ENCODE assay signal across 10 cellular contexts in the genomic region with DNA sequence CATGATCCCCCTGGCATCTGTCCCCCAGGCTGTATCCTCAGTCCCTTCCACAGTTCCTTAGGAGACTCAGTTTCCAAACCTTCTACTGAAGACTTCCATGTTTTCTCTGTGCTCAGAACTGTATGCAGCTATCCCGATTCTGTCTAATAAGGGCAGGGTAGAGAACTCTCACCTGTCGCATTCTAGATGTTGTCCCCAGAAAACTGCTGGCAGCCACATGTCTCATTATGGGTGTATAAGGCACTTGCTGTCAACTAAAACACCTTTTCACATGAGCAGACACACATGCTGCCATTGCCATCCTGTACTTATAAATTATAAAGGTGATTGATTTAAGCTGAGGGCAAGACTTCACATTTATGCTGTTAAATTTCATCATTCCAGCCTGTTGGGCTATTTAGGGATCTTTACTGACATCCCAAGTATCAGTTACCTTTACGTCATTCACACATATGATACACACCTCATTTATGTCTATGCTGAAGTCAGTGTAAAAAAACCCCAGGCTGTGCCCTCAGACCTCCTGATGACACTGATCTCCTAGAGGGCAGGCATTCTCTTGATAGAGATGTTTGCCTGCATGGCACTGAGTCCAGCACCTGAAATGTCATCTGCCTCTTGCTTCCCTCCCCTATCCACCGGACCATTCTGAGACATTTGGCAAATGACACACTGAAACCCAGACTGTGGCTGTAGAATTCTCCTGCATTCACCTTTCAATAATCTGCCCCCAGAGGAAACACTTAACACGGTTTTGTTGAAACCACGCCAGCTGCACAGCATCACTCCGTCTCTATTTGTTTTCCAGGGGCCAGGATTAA. TPM values are rescaled to one million over a fixed set of nuclear protein-coding genes. Genes with fewer than 3 reads are reported as not detected.
A peak's percentile ranks its signal among the peaks of the same experiment; 100 is the strongest.
DNase-seq lines count a peak whose midpoint lies in the region; ATAC-seq, FAIRE-seq and TF ChIP-seq lines count a peak whose summit lies in the region.
"Had no signal": no experiment of that assay in that cellular context is flagged by ENCODE, and none has a peak within 500 bp of the region (broad histone marks: within the 10 kb centered on the region; RNA-seq: fewer than 3 reads in every experiment).

No MANE protein-coding gene starts in this region.

- peak overlapping the region; percentile 75 to 95 for H3K27ac ChIP-seq in A549
- H3K27ac ChIP-seq in PC-9 = peak overlapping the region; percentile 95
- H3K27ac ChIP-seq in gastroesophageal sphincter = peak overlapping the region; percentile 44 to 87 (median 82)

- no peaks in the 10 kb centered on the region for H3K9me2 ChIP-seq in PC-9 (ENCODE audit: insufficient read depth)

- H3K4me2 ChIP-seq in A549 (peak overlapping the region; percentile 64), PC-9 (peak overlapping the region; percentile 84)

- H3K27me3 ChIP-seq in PC-9 (ENCODE audit: insufficient read depth, low read depth) (no peaks in the 10 kb centered on the region), gastroesophageal sphincter (no peaks in the 10 kb centered on the region)

- CTCF ChIA-PET in A549 (lab: Yijun Ruan, JAX) = interaction anchor here (1.3 to 1.8 kb wide), 2 partner anchors 9 to 160 kb away, joined by 3 to 7 read pairs; no protein-coding TSS in a partner anchor
- CTCF ChIA-PET in PC-9 (lab: Charles Lee) = interaction anchor here (0.6 kb wide), 1 partner anchor 611 kb away, joined by 15 read pairs; no protein-coding TSS in a partner anchor

- DNase-seq in A549 (ENCODE audit: low read depth in 1 of 2, low spot score in 1 of 2) = no peak
- no peak for DNase-seq in PC-9
- no peak for DNase-seq in activated CD4-positive, CD25-positive, alpha-beta regulatory T cell (lab: John Stamatoyannopoulos, UW)
- DNase-seq in NCI-H774 (lab: John Stamatoyannopoulos, UW) = no peak
- DNase-seq: H7 had no signal

- intact Hi-C loops in PC-9 (cut with micrococcal nuclease; ENCODE audit: unreplicated experiment) = loop anchor here (2.0 to 10.0 kb wide), 3 partner anchors 35 to 607 kb away; a partner anchor contains a TSS

- no peak for FAIRE-seq in A549 (lab: Jason Lieb, UNC)
- FAIRE-seq: TTC549 had no signal

- no peak overlapping the region for H2AFZ ChIP-seq in PC-9

- TSS peak; percentile 51 for BruUV-seq in PC-9 (replicated peaks; lab: Mats Ljungman, UMichigan)

- TF ChIP-seq EP300 in A549 (IDR thresholded peaks at IDR 0.05) (no peak), gastroesophageal sphincter (IDR thresholded peaks at IDR 0.05) (no peak)

- H3F3A ChIP-seq in PC-9 (ENCODE audit: insufficient read depth, low read depth) = peaks cover 48% of the 10 kb centered on the region

- H3K4me3 ChIP-seq in A549 (no peak overlapping the region), PC-9 (no peak overlapping the region), gastroesophageal sphincter (no peak overlapping the region)

- ATAC-seq in A549 = peak in 1 of 2 experiments; percentile 13; a peak in 2 of 6 replicates
- ATAC-seq in GM18870 (IDR thresholded peaks at IDR 0.05; ENCODE audit: unreplicated experiment) = peak; percentile 38
- ATAC-seq in gastroesophageal sphincter = no peak
- ATAC-seq in GM19467 (IDR thresholded peaks at IDR 0.05; ENCODE audit: unreplicated experiment) = no peak
- ATAC-seq in HG02852 (IDR thresholded peaks at IDR 0.05; ENCODE audit: unreplicated experiment) = no peak

- H3K9me3 ChIP-seq in A549 = no peaks in the 10 kb centered on the region
- H3K9me3 ChIP-seq in PC-9 (ENCODE audit: insufficient read depth, low read depth) = no peaks in the 10 kb centered on the region; the same call in 1 of the 2 replicates
- H3K9me3 ChIP-seq in gastroesophageal sphincter = no peaks in the 10 kb centered on the region

- no peaks in the 10 kb centered on the region; the same call in 1 of the 2 replicates for H3K79me2 ChIP-seq in PC-9 (ENCODE audit: low read depth)

- H3K4me1 ChIP-seq in A549 (peaks cover 69% of the 10 kb centered on the region), PC-9 (replicated peaks; ENCODE audit: insufficient read depth) (peaks cover 69% of the 10 kb centered on the region), gastroesophageal sphincter (peaks cover 12 to 63% (median 24%) of the 10 kb centered on the region in 3 donors)

- POLR2A ChIA-PET in A549 (lab: Yijun Ruan, JAX) = interaction anchor here (3.0 kb wide), 1 partner anchor 9 kb away, joined by 11 read pairs; no protein-coding TSS in a partner anchor
- POLR2A ChIA-PET in PC-9 (lab: Charles Lee; ENCODE audit: unreplicated experiment) = no interaction called here

- H3K36me3 ChIP-seq in PC-9 (ENCODE audit: low read depth) (no peaks in the 10 kb centered on the region), gastroesophageal sphincter (peaks cover 0 to 13% of the 10 kb centered on the region in 2 donors)

- WGBS in A549 (ENCODE audit: missing lambda C conversion rate) = 51% methylated on average over 7 of the region's 7 CpGs
- 63 to 67% methylated on average over 6 to 7 of the region's 7 CpGs for WGBS in gastroesophageal sphincter (ENCODE audit: low coverage in 1 of 2), 2 donors

- no peak for TF ChIP-seq RAD21 in A549 (conservative IDR thresholded peaks at IDR 0.05 in 1 of 2, IDR thresholded peaks at IDR 0.05 in 1 of 2)

- no peak for TF ChIP-seq POLR2A in A549 (IDR thresholded peaks at IDR 0.05; ENCODE audit: low read length)
- TF ChIP-seq POLR2A in gastroesophageal sphincter (IDR thresholded peaks at IDR 0.05) = no peak

- TF ChIP-seq CTCF in A549 (IDR thresholded peaks at IDR 0.05) (no peak), PC-9 (conservative IDR thresholded peaks at IDR 0.05) (no peak), gastroesophageal sphincter (IDR thresholded peaks at IDR 0.05) (no peak)

- H4K20me1 ChIP-seq in PC-9 (ENCODE audit: insufficient read depth) = no peaks in the 10 kb centered on the region

TF ChIP-seq in A549, 52 proteins besides CTCF, POLR2A, EP300 and RAD21 (continues in another document):
- TF ChIP-seq, protein P1, sequence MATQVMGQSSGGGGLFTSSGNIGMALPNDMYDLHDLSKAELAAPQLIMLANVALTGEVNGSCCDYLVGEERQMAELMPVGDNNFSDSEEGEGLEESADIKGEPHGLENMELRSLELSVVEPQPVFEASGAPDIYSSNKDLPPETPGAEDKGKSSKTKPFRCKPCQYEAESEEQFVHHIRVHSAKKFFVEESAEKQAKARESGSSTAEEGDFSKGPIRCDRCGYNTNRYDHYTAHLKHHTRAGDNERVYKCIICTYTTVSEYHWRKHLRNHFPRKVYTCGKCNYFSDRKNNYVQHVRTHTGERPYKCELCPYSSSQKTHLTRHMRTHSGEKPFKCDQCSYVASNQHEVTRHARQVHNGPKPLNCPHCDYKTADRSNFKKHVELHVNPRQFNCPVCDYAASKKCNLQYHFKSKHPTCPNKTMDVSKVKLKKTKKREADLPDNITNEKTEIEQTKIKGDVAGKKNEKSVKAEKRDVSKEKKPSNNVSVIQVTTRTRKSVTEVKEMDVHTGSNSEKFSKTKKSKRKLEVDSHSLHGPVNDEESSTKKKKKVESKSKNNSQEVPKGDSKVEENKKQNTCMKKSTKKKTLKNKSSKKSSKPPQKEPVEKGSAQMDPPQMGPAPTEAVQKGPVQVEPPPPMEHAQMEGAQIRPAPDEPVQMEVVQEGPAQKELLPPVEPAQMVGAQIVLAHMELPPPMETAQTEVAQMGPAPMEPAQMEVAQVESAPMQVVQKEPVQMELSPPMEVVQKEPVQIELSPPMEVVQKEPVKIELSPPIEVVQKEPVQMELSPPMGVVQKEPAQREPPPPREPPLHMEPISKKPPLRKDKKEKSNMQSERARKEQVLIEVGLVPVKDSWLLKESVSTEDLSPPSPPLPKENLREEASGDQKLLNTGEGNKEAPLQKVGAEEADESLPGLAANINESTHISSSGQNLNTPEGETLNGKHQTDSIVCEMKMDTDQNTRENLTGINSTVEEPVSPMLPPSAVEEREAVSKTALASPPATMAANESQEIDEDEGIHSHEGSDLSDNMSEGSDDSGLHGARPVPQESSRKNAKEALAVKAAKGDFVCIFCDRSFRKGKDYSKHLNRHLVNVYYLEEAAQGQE (IDR thresholded peaks at IDR 0.05) = no peak
- no peak for TF ChIP-seq NR3C1 (IDR thresholded peaks at IDR 0.05)
- no peak for TF ChIP-seq BHLHE40 (IDR thresholded peaks at IDR 0.05; ENCODE audit: low read depth, low read length)
- no peak for TF ChIP-seq HDAC2 (IDR thresholded peaks at IDR 0.05)
- TF ChIP-seq ESRRA (IDR thresholded peaks at IDR 0.05; ENCODE audit: borderline replicate concordance, low read length) = no peak
- TF ChIP-seq JUN (IDR thresholded peaks at IDR 0.05) = no peak
- no peak for TF ChIP-seq HOXB13 (CRISPR knock-in tag; IDR thresholded peaks at IDR 0.05; ENCODE audit: low read depth)
- TF ChIP-seq RNF2 (IDR thresholded peaks at IDR 0.05; ENCODE audit: borderline replicate concordance, low read depth) = no peak
- TF ChIP-seq FOSL2 (IDR thresholded peaks at IDR 0.05) = no peak
- TF ChIP-seq FOSL2 (CRISPR knock-in tag; IDR thresholded peaks at IDR 0.05) = no peak
- TF ChIP-seq RFX5 (IDR thresholded peaks at IDR 0.05) = no peak
- no peak for TF ChIP-seq CHD2 (IDR thresholded peaks at IDR 0.05; ENCODE audit: low read length, partially characterized antibody)
- TF ChIP-seq, protein P2, sequence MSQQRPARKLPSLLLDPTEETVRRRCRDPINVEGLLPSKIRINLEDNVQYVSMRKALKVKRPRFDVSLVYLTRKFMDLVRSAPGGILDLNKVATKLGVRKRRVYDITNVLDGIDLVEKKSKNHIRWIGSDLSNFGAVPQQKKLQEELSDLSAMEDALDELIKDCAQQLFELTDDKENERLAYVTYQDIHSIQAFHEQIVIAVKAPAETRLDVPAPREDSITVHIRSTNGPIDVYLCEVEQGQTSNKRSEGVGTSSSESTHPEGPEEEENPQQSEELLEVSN (IDR thresholded peaks at IDR 0.05; ENCODE audit: borderline replicate concordance, low read depth) = no peak
- no peak for TF ChIP-seq SREBF2 (IDR thresholded peaks at IDR 0.05)
- TF ChIP-seq MYC (IDR thresholded peaks at IDR 0.05; ENCODE audit: borderline replicate concordance, low read length) = no peak
- no peak for TF ChIP-seq FOXS1 (CRISPR knock-in tag; IDR thresholded peaks at IDR 0.05)

RNA-seq across cellular contexts. Expression of a gene that starts 35.8 kb away (rescaled TPM):
- polyA plus RNA-seq in A549 (2011; rRNA removed) (17.8 and 23.7 TPM in 2 replicates), A549 (2017; fragmentation: RNase III; extraction: RNeasy Plus Mini Kit Qiagen cat#74134 plus additional on column Dnase treatment) (13.4 to 17.6 TPM (median 16.5 TPM) in 3 replicates)
- polyA plus RNA-seq in A549 (2012; cell fraction: cytosol; rRNA removed) = 12.0 and 12.6 TPM in 2 replicates
- polyA plus RNA-seq in A549 (2012; cell fraction: nucleus; rRNA removed) = 16.0 and 19.0 TPM in 2 replicates
- polyA minus RNA-seq in A549 (2011; rRNA and poly(A)+ RNA removed) = 26.1 and 30.0 TPM in 2 replicates
- total RNA-seq in PC-9 (2021) (15.6 and 18.1 TPM in 2 replicates), gastroesophageal sphincter (10 to 100 TPM; 20.5 to 53.9 (median 44.6) TPM)

RNA-seq across cellular contexts. Expression of a gene that starts 36.0 kb away (rescaled TPM):
- polyA plus RNA-seq in A549 (2011; rRNA removed) = 51.0 and 69.0 TPM in 2 replicates
- 28.4 and 29.5 TPM in 2 replicates for polyA plus RNA-seq in A549 (2012; cell fraction: cytosol; rRNA removed)
- 23.1 and 32.1 TPM in 2 replicates for polyA plus RNA-seq in A549 (2012; cell fraction: nucleus; rRNA removed)
- polyA plus RNA-seq in A549 (2017; fragmentation: RNase III; extraction: RNeasy Plus Mini Kit Qiagen cat#74134 plus additional on column Dnase treatment) = 24.3 to 26.5 TPM (median 26.3 TPM) in 3 replicates
- polyA minus RNA-seq in A549 (2011; rRNA and poly(A)+ RNA removed) = 45.8 and 68.3 TPM in 2 replicates
- 28.7 and 31.7 TPM in 2 replicates for total RNA-seq in PC-9 (2021)
- total RNA-seq in gastroesophageal sphincter = 10 to 100 TPM; 17.0 to 37.0 (median 20.4) TPM
